ENCODE assay signal across 3 cellular contexts in the genomic region with DNA sequence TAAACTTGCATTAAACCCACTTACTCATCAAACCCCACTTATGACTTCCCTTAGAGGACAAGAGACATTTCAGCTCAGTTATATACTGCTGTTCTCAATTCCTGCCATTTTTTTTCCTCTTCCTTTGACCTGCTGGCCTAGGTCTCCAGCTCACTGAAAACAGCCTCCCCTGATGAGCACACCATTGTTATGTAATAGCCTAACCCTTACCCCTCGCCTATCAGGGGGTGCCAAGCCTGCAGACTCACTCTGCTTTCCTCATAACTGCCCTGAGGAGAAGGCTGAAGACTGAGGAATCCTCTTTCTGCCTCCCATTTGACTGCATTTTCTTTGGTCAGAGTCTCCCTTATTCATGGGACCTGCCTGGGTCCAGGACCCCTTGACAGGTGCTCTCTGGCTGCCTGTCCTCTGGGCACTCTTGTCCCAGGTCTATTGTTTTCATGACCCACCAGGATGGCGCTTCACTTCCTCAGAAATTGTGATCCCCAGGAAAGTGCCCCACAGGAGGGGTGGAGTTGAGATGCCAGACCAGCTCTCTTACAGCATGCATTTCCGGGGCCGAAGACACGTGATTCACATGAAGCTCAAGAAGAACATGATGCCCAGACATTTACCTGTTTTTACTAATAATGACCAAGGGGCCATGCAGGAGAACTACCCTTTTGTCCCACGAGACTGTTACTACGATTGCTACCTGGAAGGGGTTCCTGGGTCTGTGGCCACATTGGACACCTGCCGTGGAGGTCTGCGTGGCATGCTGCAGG. TPM values are rescaled to one million over a fixed set of nuclear protein-coding genes. Genes with fewer than 3 reads are reported as not detected.
"Had no signal": no experiment of that assay in that cellular context is flagged by ENCODE, and none has a peak within 500 bp of the region (broad histone marks: within the 10 kb centered on the region; RNA-seq: fewer than 3 reads in every experiment).

No MANE protein-coding gene starts in this region.

RNA-seq across cellular contexts. Expression of gene SLC8A3, which starts 41.3 kb away (rescaled TPM):
- total RNA-seq: activated CD4-positive, alpha-beta T cell treated with anti-CD3 and anti-CD28 coated beads, Interleukin-2, amount 10 ng/mL, durations not matched to agents 7 days and 5 days; ascending aorta had no signal
- polyA plus RNA-seq: foreskin keratinocyte had no signal
